ENCODE assay signal across 10 cellular contexts in the genomic region with DNA sequence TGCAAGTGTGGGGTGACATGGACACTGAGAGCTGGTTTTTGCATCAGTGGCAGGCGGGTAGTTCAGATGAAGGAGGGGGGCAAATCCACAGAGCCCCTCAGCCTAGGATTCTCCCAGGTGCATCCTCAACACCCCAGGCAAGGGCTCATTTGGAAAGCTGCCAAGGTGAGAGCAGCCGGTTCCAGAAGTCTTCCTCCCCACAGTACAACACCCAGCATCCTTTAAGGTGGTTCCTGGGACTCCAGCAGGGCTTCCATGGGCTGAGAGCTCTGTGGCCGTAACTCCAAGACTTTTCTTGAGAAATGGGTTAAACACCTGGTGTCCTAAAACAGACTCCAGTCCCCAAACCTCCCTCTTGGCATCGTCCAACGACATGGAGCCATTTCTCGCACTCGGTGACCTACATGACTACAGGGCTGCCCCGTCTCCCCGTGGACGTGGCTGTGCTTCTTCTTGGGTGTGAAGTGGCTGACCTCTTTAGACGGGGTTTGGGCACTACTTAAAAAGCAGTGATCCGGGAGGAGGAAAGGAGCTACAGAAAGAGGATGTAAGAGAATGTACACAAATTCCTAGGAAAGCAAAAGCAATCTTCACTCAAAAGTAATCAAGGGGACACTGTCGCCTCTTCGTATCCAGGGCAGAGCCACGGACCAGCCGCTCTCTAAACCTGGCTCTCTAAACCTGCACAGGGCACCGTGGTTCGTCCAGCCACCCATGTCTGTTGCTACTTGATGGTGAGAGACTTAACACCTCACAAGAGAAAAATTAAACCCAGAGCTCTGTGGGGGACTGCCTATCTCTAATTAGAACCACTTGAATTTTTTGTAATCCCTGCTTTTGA. TPM values are rescaled to one million over a fixed set of nuclear protein-coding genes. Genes with fewer than 3 reads are reported as not detected.
DNase-seq lines count a peak whose midpoint lies in the region; ATAC-seq and TF ChIP-seq lines count a peak whose summit lies in the region.
"Had no signal": no experiment of that assay in that cellular context is flagged by ENCODE, and none has a peak within 500 bp of the region (broad histone marks: within the 10 kb centered on the region; RNA-seq: fewer than 3 reads in every experiment).

No MANE protein-coding gene starts in this region.

- H3K4me3 Mint-ChIP-seq in activated CD4-positive, alpha-beta memory T cell treated with anti-CD3 and anti-CD28 coated beads for 36 hours: no peak overlapping the region

- peaks cover 95% of the 10 kb centered on the region for H3K79me2 ChIP-seq in hepatocyte

- no peaks in the 10 kb centered on the region for H3K9me2 ChIP-seq in hepatocyte (replicated peaks; ENCODE audit: insufficient read depth)

- intact Hi-C loops in Right ventricle myocardium inferior (cut with DNase I) (loop anchor here (10.0 kb wide), 1 partner anchor 128 kb away; no protein-coding TSS in a partner anchor), sciatic nerve (cut with DNase I) (no loop called here)
- intact Hi-C loops in activated CD4-positive, alpha-beta memory T cell treated with anti-CD3 and anti-CD28 coated beads for 36 hours (cut with micrococcal nuclease): loop anchor here (1.0 to 10.0 kb wide), 6 partner anchors 10 to 268 kb away; a partner anchor contains a TSS

- POLR2A ChIA-PET in activated CD4-positive, alpha-beta memory T cell treated with anti-CD3 and anti-CD28 coated beads for 36 hours (lab: Charles Lee): interaction anchor here (2.0 to 2.1 kb wide), 2 partner anchors 9 to 50 kb away, joined by 4 to 6 read pairs; a partner anchor contains a TSS

- WGBS in hepatocyte (ENCODE audit: low lambda C conversion rate, missing lambda C conversion rate): 81% methylated on average over 18 of the region's 18 CpGs
- WGBS in upper lobe of left lung, 2 donors: 53 to 62% methylated on average over 17 to 18 of the region's 18 CpGs

- H3K4me1 ChIP-seq in cardiac muscle cell (ENCODE audit: low read depth) (peaks cover 70% of the 10 kb centered on the region), hepatocyte (ENCODE audit: insufficient read depth) (peaks cover 86% of the 10 kb centered on the region), upper lobe of left lung (peaks cover 74 to 86% (median 81%) of the 10 kb centered on the region in 4 donors), foreskin keratinocyte (no peaks in the 10 kb centered on the region)

- no peaks in the 10 kb centered on the region for H3K9me3 ChIP-seq in cardiac muscle cell (ENCODE audit: low read depth)
- H3K9me3 ChIP-seq in hepatocyte (ENCODE audit: low read depth): no peaks in the 10 kb centered on the region
- no peaks in the 10 kb centered on the region for H3K9me3 ChIP-seq in upper lobe of left lung
- H3K9me3 ChIP-seq: ovary had no signal

- H3K9me3 Mint-ChIP-seq in activated CD4-positive, alpha-beta memory T cell treated with anti-CD3 and anti-CD28 coated beads for 36 hours: no peaks in the 10 kb centered on the region

- no peak overlapping the region for H3K4me3 ChIP-seq in cardiac muscle cell
- no peak overlapping the region for H3K4me3 ChIP-seq in hepatocyte
- H3K4me3 ChIP-seq in upper lobe of left lung: no peak overlapping the region
- H3K4me3 ChIP-seq: ovary had no signal

- TF ChIP-seq CTCF in cardiac muscle cell (IDR thresholded peaks at IDR 0.05; ENCODE audit: low read depth, low read length): no peak
- TF ChIP-seq CTCF in hepatocyte (IDR thresholded peaks at IDR 0.05; ENCODE audit: poor library complexity): no peak
- TF ChIP-seq CTCF in upper lobe of left lung (IDR thresholded peaks at IDR 0.05): no peak
- no peak for TF ChIP-seq CTCF in foreskin keratinocyte (conservative IDR thresholded peaks at IDR 0.05)

- H3K27me3 ChIP-seq in cardiac muscle cell (no peaks in the 10 kb centered on the region), hepatocyte (no peaks in the 10 kb centered on the region), upper lobe of left lung (no peaks in the 10 kb centered on the region), foreskin keratinocyte (no peaks in the 10 kb centered on the region)
- H3K27me3 ChIP-seq: ovary had no signal

- ATAC-seq in Right ventricle myocardium inferior: no peak
- no peak for ATAC-seq in upper lobe of left lung (ENCODE audit: low FRiP score in 2 of 2)
- no peak for ATAC-seq in GM21619 (IDR thresholded peaks at IDR 0.05; ENCODE audit: unreplicated experiment)
- no peak for ATAC-seq in foreskin keratinocyte
- no peak for ATAC-seq in sciatic nerve

- H3K27me3 Mint-ChIP-seq in activated CD4-positive, alpha-beta memory T cell treated with anti-CD3 and anti-CD28 coated beads for 36 hours: no peaks in the 10 kb centered on the region

- peaks cover 93% of the 10 kb centered on the region for H3K4me1 Mint-ChIP-seq in activated CD4-positive, alpha-beta memory T cell treated with anti-CD3 and anti-CD28 coated beads for 36 hours (ENCODE audit: low read depth)

- H3K27ac Mint-ChIP-seq in activated CD4-positive, alpha-beta memory T cell treated with anti-CD3 and anti-CD28 coated beads for 36 hours: peak overlapping the region; percentile 95

- peaks cover 63% of the 10 kb centered on the region for H4K20me1 ChIP-seq in hepatocyte (ENCODE audit: insufficient read depth, poor library complexity, severe bottlenecking)

- H3K27ac ChIP-seq in cardiac muscle cell (peak overlapping the region; percentile 95), hepatocyte (peak overlapping the region; percentile 82), upper lobe of left lung (peak overlapping the region; percentile 61 to 77 (median 70)), foreskin keratinocyte (no peak overlapping the region)
- H3K27ac ChIP-seq: ovary had no signal

- no peak for TF ChIP-seq POLR2A in upper lobe of left lung (IDR thresholded peaks at IDR 0.05)

- H3K36me3 Mint-ChIP-seq in activated CD4-positive, alpha-beta memory T cell treated with anti-CD3 and anti-CD28 coated beads for 36 hours: peaks cover 23% of the 10 kb centered on the region

- no peaks in the 10 kb centered on the region for H3K36me3 ChIP-seq in cardiac muscle cell
- no peaks in the 10 kb centered on the region for H3K36me3 ChIP-seq in hepatocyte (replicated peaks; ENCODE audit: insufficient read depth, low read depth)
- H3K36me3 ChIP-seq in upper lobe of left lung: peaks cover 0 to 9% (median 2%) of the 10 kb centered on the region in 4 donors
- H3K36me3 ChIP-seq: ovary had no signal

- no peak overlapping the region for H2AFZ ChIP-seq in hepatocyte

- DNase-seq in cardiac muscle cell (ENCODE audit: low read depth in 1 of 2, low spot score in 1 of 2) (no peak), Right ventricle myocardium inferior (ENCODE audit: missing footprints) (no peak), hepatocyte (ENCODE audit: low spot score) (no peak), upper lobe of left lung (no peak), foreskin keratinocyte (no peak), sciatic nerve (ENCODE audit: low spot score) (no peak)
- no peak for DNase-seq in activated CD4-positive, alpha-beta memory T cell treated with anti-CD3 and anti-CD28 coated beads for 36 hours
- DNase-seq: activated gamma-delta T cell treated with Interleukin-2 at 50 U/mL for 16 hours, ovary had no signal

- H3K4me2 ChIP-seq in hepatocyte: no peak overlapping the region

- CTCF ChIA-PET in activated CD4-positive, alpha-beta memory T cell treated with anti-CD3 and anti-CD28 coated beads for 36 hours (lab: Charles Lee): interaction anchor here (0.8 to 3.2 kb wide), 7 partner anchors 10 to 173 kb away, joined by 3 to 29 read pairs (median 3); a partner anchor contains a TSS

- no peak for TF ChIP-seq EP300 in upper lobe of left lung (IDR thresholded peaks at IDR 0.05)

RNA-seq across cellular contexts. Expression of a gene that starts 25.5 kb away (rescaled TPM):
- total RNA-seq in cardiac muscle cell: 102 and 108 TPM in 2 replicates
- 17.7 and 18.3 TPM in 2 replicates for polyA plus RNA-seq in cardiac muscle cell
- total RNA-seq in Right ventricle myocardium inferior: 65.6 TPM
- total RNA-seq in activated CD4-positive, alpha-beta memory T cell treated with anti-CD3 and anti-CD28 coated beads for 36 hours: 10 to 100 TPM; 78.1 to 81.3 TPM
- 51.0 and 78.1 TPM in 2 replicates for total RNA-seq in hepatocyte
- 10.4 and 16.4 TPM in 2 replicates for polyA plus RNA-seq in hepatocyte
- 100 to 1,000 TPM in 1 of 6 donors, 10 to 100 TPM in 5; 64.4 to 116 (median 68.5) TPM for total RNA-seq in upper lobe of left lung
- total RNA-seq in foreskin keratinocyte: 54.7 and 56.3 TPM in 2 replicates
- 47.2 and 53.1 TPM in 2 replicates for polyA plus RNA-seq in foreskin keratinocyte
- 76.3 TPM for total RNA-seq in sciatic nerve

RNA-seq across cellular contexts. Expression of a gene that starts 38.4 kb away (rescaled TPM):
- 14.4 and 23.6 TPM in 2 replicates for total RNA-seq in cardiac muscle cell
- polyA plus RNA-seq in cardiac muscle cell: 14.1 and 17.7 TPM in 2 replicates
- 3.8 TPM for total RNA-seq in Right ventricle myocardium inferior
- total RNA-seq in activated CD4-positive, alpha-beta memory T cell treated with anti-CD3 and anti-CD28 coated beads for 36 hours: 1 to 10 TPM; 3.7 to 3.9 TPM
- total RNA-seq in hepatocyte: 7.5 and 15.5 TPM in 2 replicates
- polyA plus RNA-seq in hepatocyte: 17.8 and 23.1 TPM in 2 replicates
- total RNA-seq in upper lobe of left lung: 100 to 1,000 TPM in 4 of 6 donors, 10 to 100 TPM in 2; 20.6 to 414 (median 115) TPM
- 1.4 and 2.6 TPM in 2 replicates for total RNA-seq in foreskin keratinocyte
- polyA plus RNA-seq in foreskin keratinocyte: 1.4 and 2.9 TPM in 2 replicates
- total RNA-seq in sciatic nerve: 80.2 TPM

RNA-seq across cellular contexts. Expression of a gene that starts 47.7 kb away (rescaled TPM):
- 13.0 and 23.1 TPM in 2 replicates for total RNA-seq in cardiac muscle cell
- polyA plus RNA-seq in cardiac muscle cell: 3.9 and 6.2 TPM in 2 replicates
- total RNA-seq in Right ventricle myocardium inferior: 1.6 TPM
- total RNA-seq in activated CD4-positive, alpha-beta memory T cell treated with anti-CD3 and anti-CD28 coated beads for 36 hours: 1 to 10 TPM; 2.9 to 3.3 TPM
- total RNA-seq in hepatocyte: 4.3 and 5.9 TPM in 2 replicates
- polyA plus RNA-seq in hepatocyte: 3.1 and 4.5 TPM in 2 replicates
- 10 to 100 TPM in 3 of 6 donors, 1 to 10 TPM in 3; 4.1 to 38.8 (median 9.3) TPM for total RNA-seq in upper lobe of left lung
- 1.5 and 2.1 TPM in 2 replicates for total RNA-seq in foreskin keratinocyte
- polyA plus RNA-seq in foreskin keratinocyte: 0.89 and 1.2 TPM in 2 replicates
- total RNA-seq in sciatic nerve: 7.1 TPM

RNA-seq across cellular contexts. Expression of a gene that starts 48.8 kb away (rescaled TPM):
- total RNA-seq in cardiac muscle cell: 295 and 485 TPM in 2 replicates
- polyA plus RNA-seq in cardiac muscle cell: 738 and 760 TPM in 2 replicates
- 571 TPM for total RNA-seq in Right ventricle myocardium inferior
- 100 to 1,000 TPM; 224 to 226 TPM for total RNA-seq in activated CD4-positive, alpha-beta memory T cell treated with anti-CD3 and anti-CD28 coated beads for 36 hours
- 158 and 171 TPM in 2 replicates for total RNA-seq in hepatocyte
- 437 and 441 TPM in 2 replicates for polyA plus RNA-seq in hepatocyte
- total RNA-seq in upper lobe of left lung: 100 to 1,000 TPM in 4 of 6 donors, 10 to 100 TPM in 2; 87.3 to 238 (median 157) TPM
- total RNA-seq in foreskin keratinocyte: 283 and 287 TPM in 2 replicates
- 511 and 568 TPM in 2 replicates for polyA plus RNA-seq in foreskin keratinocyte
- 134 TPM for total RNA-seq in sciatic nerve
